In genomic region chr3:13549513-13550256, GRCh38 we compare ENCODE assay signal across 9 cellular contexts. TPM values are rescaled to one million over a fixed set of nuclear protein-coding genes. Genes with fewer than 3 reads are reported as not detected.
A peak's percentile ranks its signal among the peaks of the same experiment; 100 is the strongest.
DNase-seq lines count a peak whose midpoint lies in the region; ATAC-seq and TF ChIP-seq lines count a peak whose summit lies in the region.
"Had no signal": no experiment of that assay in that cellular context is flagged by ENCODE, and none has a peak within 500 bp of the region (broad histone marks: within the 10 kb centered on the region; RNA-seq: fewer than 3 reads in every experiment).

No MANE protein-coding gene starts in this region.

- H3K36me3 ChIP-seq in mesenchymal stem cell (ENCODE audit: control insufficient read depth in 1 of 2, insufficient read depth in 2 of 2, low read depth in 1 of 2, low read length in 2 of 2) (peaks cover 0 to 8% of the 10 kb centered on the region in 2 experiments), tibial nerve (no peaks in the 10 kb centered on the region)

- 74% methylated on average over 18 of the region's 21 CpGs for WGBS in mesenchymal stem cell
- WGBS in tibial nerve, 2 donors, result 34% methylated on average over 18 to 21 of the region's 21 CpGs

- H3K9ac ChIP-seq in mesenchymal stem cell (ENCODE audit: low read length), result peak overlapping the region; percentile 85

- peaks cover 76% of the 10 kb centered on the region for H3K27me3 Mint-ChIP-seq in activated CD8-positive, alpha-beta memory T cell treated with anti-CD3 and anti-CD28 coated beads, Interleukin-2, amount 10 ng/mL, durations not matched to agents 7 days and 5 days

- H3K27me3 ChIP-seq in mesenchymal stem cell (ENCODE audit: control insufficient read depth in 1 of 2, insufficient read depth in 1 of 2, low read length in 2 of 2), result peaks cover 0 to 35% of the 10 kb centered on the region in 2 experiments
- no peaks in the 10 kb centered on the region for H3K27me3 ChIP-seq in tibial nerve

- H3K79me1 ChIP-seq in mesenchymal stem cell (replicated peaks; ENCODE audit: low read length, poor library complexity, severe bottlenecking), result no peaks in the 10 kb centered on the region

- no peak for ATAC-seq in activated CD8-positive, alpha-beta memory T cell treated with anti-CD3 and anti-CD28 coated beads, Interleukin-2, amount 10 ng/mL, durations not matched to agents 7 days and 5 days

- H3K14ac ChIP-seq in mesenchymal stem cell (ENCODE audit: low read length in 2 of 2), result no peak overlapping the region

- in situ Hi-C loops in astrocyte of the spinal cord (cut with HindIII; ENCODE audit: low sequenced_read_pairs), result no loop called here

- H3K9me3 Mint-ChIP-seq in activated CD8-positive, alpha-beta memory T cell treated with anti-CD3 and anti-CD28 coated beads, Interleukin-2, amount 10 ng/mL, durations not matched to agents 7 days and 5 days (ENCODE audit: low read depth), result no peaks in the 10 kb centered on the region

- TF ChIP-seq POLR2A in tibial nerve (IDR thresholded peaks at IDR 0.05), result no peak

- CTCF ChIA-PET in activated CD8-positive, alpha-beta memory T cell treated with anti-CD3 and anti-CD28 coated beads, Interleukin-2, amount 10 ng/mL, durations not matched to agents 7 days and 5 days (lab: Charles Lee), result interaction anchor here (1.1 to 1.2 kb wide), 2 partner anchors 9 kb away, joined by 3 to 4 read pairs; no protein-coding TSS in a partner anchor

- no peaks in the 10 kb centered on the region for H3K9me3 ChIP-seq in mesenchymal stem cell (ENCODE audit: control insufficient read depth, low read length)
- H3K9me3 ChIP-seq in tibial nerve, result no peaks in the 10 kb centered on the region

- H3K4me1 ChIP-seq in mesenchymal stem cell (ENCODE audit: control insufficient read depth, insufficient read depth, low read depth, low read length), result peaks cover 28% of the 10 kb centered on the region
- H3K4me1 ChIP-seq in tibial nerve, result peaks cover 0 to 86% (median 18%) of the 10 kb centered on the region in 4 donors

- no peak overlapping the region for H3K4me2 ChIP-seq in mesenchymal stem cell (ENCODE audit: low read length, poor library complexity, severe bottlenecking)

- DNase-seq in activated CD8-positive, alpha-beta memory T cell treated with anti-CD3 and anti-CD28 coated beads, Interleukin-2, amount 10 ng/mL, durations not matched to agents 7 days and 5 days, result peak; percentile 52
- DNase-seq in activated CD8-positive, alpha-beta memory T cell treated with anti-CD3 and anti-CD28 coated beads for 24 hours, result no peak
- DNase-seq in astrocyte of the spinal cord (ENCODE audit: low read depth, low spot score) (no peak), mesenchymal stem cell (no peak), tibial nerve (ENCODE audit: low spot score in 2 of 2) (no peak), NCI-H510A treated with DMSO at 0.1 percent for 48 hours (lab: John Stamatoyannopoulos, UW) (no peak), NCI-H2081 treated with DMSO at 0.1 percent for 48 hours (lab: John Stamatoyannopoulos, UW) (no peak), RKO (ENCODE audit: low spot score) (no peak)
- DNase-seq: NCI-H748 treated with DMSO at 0.1 percent for 48 hours had no signal

- H2BK5ac ChIP-seq in mesenchymal stem cell (ENCODE audit: low read depth, low read length, poor library complexity, severe bottlenecking), result no peak overlapping the region

- H3K4me3 Mint-ChIP-seq in activated CD8-positive, alpha-beta memory T cell treated with anti-CD3 and anti-CD28 coated beads, Interleukin-2, amount 10 ng/mL, durations not matched to agents 7 days and 5 days, result no peak overlapping the region

- H3K36me3 Mint-ChIP-seq in activated CD8-positive, alpha-beta memory T cell treated with anti-CD3 and anti-CD28 coated beads, Interleukin-2, amount 10 ng/mL, durations not matched to agents 7 days and 5 days, result no peaks in the 10 kb centered on the region

- H2AFZ ChIP-seq in mesenchymal stem cell (ENCODE audit: low read depth, low read length), result no peak overlapping the region

- no peak overlapping the region for H2BK12ac ChIP-seq in mesenchymal stem cell (ENCODE audit: low read length in 2 of 2)

- peak overlapping the region in 1 of 2 experiments; percentile 18 for H3K23ac ChIP-seq in mesenchymal stem cell (ENCODE audit: low read length in 2 of 2)

- H2BK15ac ChIP-seq in mesenchymal stem cell (ENCODE audit: low read depth, poor library complexity, severe bottlenecking), result no peak overlapping the region

- no peak overlapping the region for H2AK5ac ChIP-seq in mesenchymal stem cell (ENCODE audit: low read length, severe bottlenecking)

- no peak overlapping the region for H2BK120ac ChIP-seq in mesenchymal stem cell (ENCODE audit: low read depth, low read length)

- H4K8ac ChIP-seq in mesenchymal stem cell (ENCODE audit: low read length), result peak overlapping the region; percentile 7

- H3K4me1 Mint-ChIP-seq in activated CD8-positive, alpha-beta memory T cell treated with anti-CD3 and anti-CD28 coated beads, Interleukin-2, amount 10 ng/mL, durations not matched to agents 7 days and 5 days, result peaks cover 19% of the 10 kb centered on the region

- no peak overlapping the region for H3K27ac Mint-ChIP-seq in activated CD8-positive, alpha-beta memory T cell treated with anti-CD3 and anti-CD28 coated beads, Interleukin-2, amount 10 ng/mL, durations not matched to agents 7 days and 5 days

- H3K27ac ChIP-seq in mesenchymal stem cell (ENCODE audit: low read length, poor library complexity, severe bottlenecking) (no peak overlapping the region), tibial nerve (peak overlapping the region; percentile 71 to 88 (median 78))

- TF ChIP-seq CTCF in astrocyte of the spinal cord (IDR thresholded peaks at IDR 0.05; ENCODE audit: low read depth, low read length) (no peak), tibial nerve (IDR thresholded peaks at IDR 0.05) (no peak)

- TF ChIP-seq EP300 in tibial nerve (IDR thresholded peaks at IDR 0.05), result no peak

- H3K4ac ChIP-seq in mesenchymal stem cell (ENCODE audit: low read depth in 1 of 2, low read length in 2 of 2), result no peak overlapping the region

- H3K18ac ChIP-seq in mesenchymal stem cell (ENCODE audit: low read depth in 1 of 2, low read length in 2 of 2), result no peak overlapping the region

- peak overlapping the region; percentile 62 for H4K91ac ChIP-seq in mesenchymal stem cell (ENCODE audit: low read length)

- H3K4me3 ChIP-seq in astrocyte of the spinal cord (ENCODE audit: low read depth, low read length), result peak overlapping the region; percentile 21
- H3K4me3 ChIP-seq in mesenchymal stem cell (ENCODE audit: insufficient read depth in 1 of 2, low read depth in 1 of 2, low read length in 2 of 2), result peak overlapping the region in 1 of 2 experiments; percentile 78
- H3K4me3 ChIP-seq in tibial nerve, result peak overlapping the region; percentile 46 to 74 (median 54)

RNA-seq across cellular contexts. Expression of gene FBLN2, which starts 0.8 kb away (rescaled TPM):
- total RNA-seq in activated CD8-positive, alpha-beta memory T cell treated with anti-CD3 and anti-CD28 coated beads, Interleukin-2, amount 10 ng/mL, durations not matched to agents 7 days and 5 days, result under 1 TPM in 1 of 2 experiments, not detected in 1; 0.35 TPM
- polyA plus RNA-seq in mesenchymal stem cell (2013, experiment 1 of 2), result 39.0 TPM
- 37.8 TPM for polyA plus RNA-seq in mesenchymal stem cell (2013, experiment 2 of 2)
- total RNA-seq in tibial nerve, result 100 to 1,000 TPM; 185 to 445 (median 240) TPM

Comparison
In these comparisons a context has a peak if more than half of its experiments do, and no peak if none do; other contexts are left out.
1. RNA of gene FBLN2, which starts 0.8 kb away (total RNA-seq): 185 to 445 TPM in tibial nerve; 0.35 TPM in activated CD8-positive, alpha-beta memory T cell treated with anti-CD3 and anti-CD28 coated beads, Interleukin-2, amount 10 ng/mL, durations not matched to agents 7 days and 5 days; every median in the first group is over 100 times any median in the second.